9 cellular contexts compared by ENCODE assay signal in genomic region chr1:40041466-40041838, GRCh38. TPM values are rescaled to one million over a fixed set of nuclear protein-coding genes. Genes with fewer than 3 reads are reported as not detected.
DNase-seq lines count a peak whose midpoint lies in the region; ATAC-seq and TF ChIP-seq lines count a peak whose summit lies in the region.
"Had no signal": no experiment of that assay in that cellular context is flagged by ENCODE, and none has a peak within 500 bp of the region (broad histone marks: within the 10 kb centered on the region; RNA-seq: fewer than 3 reads in every experiment).

No MANE protein-coding gene starts in this region.

- peaks cover 56% of the 10 kb centered on the region for H3K4me1 ChIP-seq in DOHH2 (ENCODE audit: control insufficient read depth, low read length)
- H3K4me1 ChIP-seq in esophagus muscularis mucosa, result peaks cover 71 to 86% (median 82%) of the 10 kb centered on the region in 4 donors

- H3K4me2 ChIP-seq in DOHH2 (ENCODE audit: low read length), result peak overlapping the region; percentile 89

- intact Hi-C loops in esophagus muscularis mucosa (cut with DNase I), result no loop called here

- WGBS in esophagus muscularis mucosa, result 11% methylated on average over 5 of the region's 5 CpGs

- H3K27me3 Mint-ChIP-seq in progenitor cell of endocrine pancreas, result no peaks in the 10 kb centered on the region

- no peak for TF ChIP-seq POLR2A in esophagus muscularis mucosa (IDR thresholded peaks at IDR 0.05; ENCODE audit: low read depth)

- 0 out of 2 replicates have a peak overlapping the region, but pooled peaks have one; percentile 66 for H3K27ac ChIP-seq in DOHH2 (ENCODE audit: low read depth, low read length)
- H3K27ac ChIP-seq in RWPE1, result peak overlapping the region; percentile 99
- H3K27ac ChIP-seq in esophagus muscularis mucosa (replicated peaks in 1 of 4), result peak overlapping the region; percentile 98 to 100 (median 99)

- peaks cover 59% of the 10 kb centered on the region for H3K79me2 ChIP-seq in DOHH2 (ENCODE audit: control insufficient read depth, low read length)

- POLR2A ChIA-PET in RWPE1 (lab: Yijun Ruan, JAX; ENCODE audit: low non-redundant PET), result no interaction called here

- H3K36me3 ChIP-seq in DOHH2 (ENCODE audit: control insufficient read depth, low read length), result peaks cover 58% of the 10 kb centered on the region
- no peaks in the 10 kb centered on the region for H3K36me3 ChIP-seq in esophagus muscularis mucosa

- H3K4me3 ChIP-seq in DOHH2 (ENCODE audit: low read length) (peak overlapping the region; percentile 96), esophagus muscularis mucosa (peak overlapping the region; percentile 89 to 100 (median 94))

- no peak for TF ChIP-seq CTCF in DOHH2 (IDR thresholded peaks at IDR 0.05; ENCODE audit: low read depth, low read length, poor library complexity, severe bottlenecking)
- no peak for TF ChIP-seq CTCF in RWPE1 (conservative IDR thresholded peaks at IDR 0.05; ENCODE audit: low read depth)
- no peak for TF ChIP-seq CTCF in esophagus muscularis mucosa (IDR thresholded peaks at IDR 0.05)
- TF ChIP-seq CTCF in progenitor cell of endocrine pancreas (IDR thresholded peaks at IDR 0.05; ENCODE audit: unreplicated experiment), result no peak

- no peak for TF ChIP-seq EP300 in esophagus muscularis mucosa (IDR thresholded peaks at IDR 0.05)

- peaks cover 4% of the 10 kb centered on the region for H3K36me3 Mint-ChIP-seq in progenitor cell of endocrine pancreas (ENCODE audit: insufficient read depth)

- H3K27ac Mint-ChIP-seq in progenitor cell of endocrine pancreas, result peak overlapping the region; percentile 99

- peaks cover 4% of the 10 kb centered on the region; the same call in 1 of the 2 replicates for H4K20me1 ChIP-seq in DOHH2 (ENCODE audit: control insufficient read depth, insufficient read depth, low read depth, low read length)

- CTCF ChIA-PET in RWPE1 (lab: Yijun Ruan, JAX), result interaction anchor here (1.1 to 1.5 kb wide), 2 partner anchors 112 to 122 kb away, joined by 3 to 4 read pairs; no protein-coding TSS in a partner anchor

- H3K4me3 Mint-ChIP-seq in progenitor cell of endocrine pancreas (ENCODE audit: low read depth), result peak overlapping the region; percentile 98

- peaks cover 23% of the 10 kb centered on the region for H3K4me1 Mint-ChIP-seq in progenitor cell of endocrine pancreas (ENCODE audit: low read depth)

- ATAC-seq in GM21723 (IDR thresholded peaks at IDR 0.05; ENCODE audit: unreplicated experiment), result no peak

- DNase-seq in RWPE1 (ENCODE audit: low spot score) (no peak), esophagus muscularis mucosa (ENCODE audit: extremely low spot score) (no peak), progenitor cell of endocrine pancreas (ENCODE audit: low spot score, unreplicated experiment) (no peak), DMS153 (lab: John Stamatoyannopoulos, UW) (no peak), NCI-H774 (lab: John Stamatoyannopoulos, UW) (no peak), NCI-H226 (no peak)
- DNase-seq: activated CD4-positive, alpha-beta T cell treated with anti-CD3 and anti-CD28 coated beads, Interleukin-2, amount 50 U/mL, for 4 hours had no signal

- no peaks in the 10 kb centered on the region for H3K9me2 ChIP-seq in DOHH2 (replicated peaks; ENCODE audit: control insufficient read depth, low read length)

- H3F3A ChIP-seq in DOHH2 (ENCODE audit: control insufficient read depth, insufficient read depth), result peaks cover 19% of the 10 kb centered on the region

- H3K9me3 Mint-ChIP-seq in progenitor cell of endocrine pancreas (ENCODE audit: low read depth), result no peaks in the 10 kb centered on the region

- H3K9me3 ChIP-seq in DOHH2 (ENCODE audit: control insufficient read depth, insufficient read depth, low read length), result no peaks in the 10 kb centered on the region
- no peaks in the 10 kb centered on the region for H3K9me3 ChIP-seq in esophagus muscularis mucosa

- H3K27me3 ChIP-seq in DOHH2 (ENCODE audit: control insufficient read depth, low read length) (no peaks in the 10 kb centered on the region), esophagus muscularis mucosa (no peaks in the 10 kb centered on the region)

RNA-seq across cellular contexts. Expression of gene CAP1, which starts 0.9 kb away (rescaled TPM):
- total RNA-seq in esophagus muscularis mucosa (100 to 1,000 TPM; 412 to 468 (median 442) TPM), progenitor cell of endocrine pancreas (154 and 179 TPM in 2 replicates)

RNA-seq across cellular contexts. Expression of gene PPT1, which starts 55.6 kb away (rescaled TPM):
- total RNA-seq in esophagus muscularis mucosa (10 to 100 TPM; 44.1 to 75.2 (median 50.0) TPM), progenitor cell of endocrine pancreas (64.6 and 67.3 TPM in 2 replicates)
